8 cellular contexts compared by ENCODE assay signal in genomic region chr14:105575012-105575700, GRCh38. TPM values are rescaled to one million over a fixed set of nuclear protein-coding genes. Genes with fewer than 3 reads are reported as not detected.
DNase-seq lines count a peak whose midpoint lies in the region; ATAC-seq and TF ChIP-seq lines count a peak whose summit lies in the region.
"Not testable (repeated sequence)": the region's sequence is repeated elsewhere in the genome, so short reads cannot be mapped to it uniquely, and the experiment has no call there.

No MANE protein-coding gene starts in this region.

- TF ChIP-seq CTCF in DOHH2 (IDR thresholded peaks at IDR 0.05; ENCODE audit: low read depth, low read length, poor library complexity, severe bottlenecking): not testable (repeated sequence)

- H3K27ac ChIP-seq in DOHH2 (ENCODE audit: low read depth, low read length): peak overlapping the region; percentile 76

- not testable (repeated sequence) for H3K9me3 ChIP-seq in DOHH2 (ENCODE audit: control insufficient read depth, insufficient read depth, low read length)

- not testable (repeated sequence) for H3K36me3 ChIP-seq in DOHH2 (ENCODE audit: control insufficient read depth, low read length)

- peaks cover 31% of the 10 kb centered on the region for H3K79me2 ChIP-seq in DOHH2 (ENCODE audit: control insufficient read depth, low read length)

- not testable (repeated sequence) for H4K20me1 ChIP-seq in DOHH2 (ENCODE audit: control insufficient read depth, insufficient read depth, low read depth, low read length)

- H3K4me1 ChIP-seq in DOHH2 (ENCODE audit: control insufficient read depth, low read length): peaks cover 84% of the 10 kb centered on the region

- H3K4me3 ChIP-seq in DOHH2 (ENCODE audit: low read length): not testable (repeated sequence)

- H3F3A ChIP-seq in DOHH2 (ENCODE audit: control insufficient read depth, insufficient read depth): peaks cover 26% of the 10 kb centered on the region

- not testable (repeated sequence) for H3K4me2 ChIP-seq in DOHH2 (ENCODE audit: low read length)

- peak; percentile 62 for ATAC-seq in GM18907 (IDR thresholded peaks at IDR 0.05; ENCODE audit: unreplicated experiment)
- peak; percentile 44 for ATAC-seq in GM21367 (IDR thresholded peaks at IDR 0.05; ENCODE audit: unreplicated experiment)
- peak; percentile 72 for ATAC-seq in HG02610 (IDR thresholded peaks at IDR 0.05; ENCODE audit: unreplicated experiment)
- ATAC-seq in HG03064 (IDR thresholded peaks at IDR 0.05; ENCODE audit: low read depth, unreplicated experiment): peak; percentile 52
- peak; percentile 39 for ATAC-seq in HG03469 (IDR thresholded peaks at IDR 0.05; ENCODE audit: unreplicated experiment)
- ATAC-seq in activated CD4-positive, CD25-positive, alpha-beta regulatory T cell treated with anti-CD3 and anti-CD28 coated beads, Interleukin-2, amount 50 U/mL, for 24 hours: peak; percentile 57 to 71

- peak; percentile 41 for DNase-seq in mesenteric fat pad (ENCODE audit: low spot score)

- not testable (repeated sequence) for H3K27me3 ChIP-seq in DOHH2 (ENCODE audit: control insufficient read depth, low read length)

- not testable (repeated sequence) for H3K9me2 ChIP-seq in DOHH2 (replicated peaks; ENCODE audit: control insufficient read depth, low read length)

RNA-seq across cellular contexts. Expression of gene TMEM121, which starts 48.8 kb away (rescaled TPM):
- total RNA-seq in mesenteric fat pad: 2.1 TPM
